In the genomic region with DNA sequence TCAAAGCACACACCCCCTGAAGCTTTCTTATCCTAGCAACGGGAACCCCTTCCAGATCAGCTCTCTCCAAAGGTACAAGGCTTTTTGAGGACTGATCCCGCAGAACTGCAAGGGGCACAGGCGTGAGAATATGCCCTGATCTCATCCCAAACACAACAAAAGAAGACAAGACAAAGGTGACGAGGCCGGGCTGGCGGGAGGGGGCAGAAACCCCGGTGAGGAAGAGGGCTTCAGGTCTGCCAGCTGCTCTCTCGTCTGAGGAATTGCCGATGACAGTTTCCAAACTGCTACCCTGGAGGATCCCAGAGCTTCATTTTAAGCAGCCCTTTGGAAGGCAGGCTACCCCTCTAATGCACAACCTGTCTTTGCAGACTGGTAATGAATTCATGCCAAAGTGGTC, we compare ENCODE assay signal across 8 cellular contexts. TPM values are rescaled to one million over a fixed set of nuclear protein-coding genes. Genes with fewer than 3 reads are reported as not detected.
DNase-seq lines count a peak whose midpoint lies in the region; ATAC-seq, FAIRE-seq and TF ChIP-seq lines count a peak whose summit lies in the region.

No MANE protein-coding gene starts in this region.

- no peaks in the 10 kb centered on the region for H3K27me3 Mint-ChIP-seq in T-cell

- no peaks in the 10 kb centered on the region for H3K9me3 Mint-ChIP-seq in T-cell

- H3K27ac Mint-ChIP-seq in T-cell = peak overlapping the region; percentile 96

- H3K4me1 Mint-ChIP-seq in T-cell = peaks cover 42 to 51% (median 45%) of the 10 kb centered on the region in 3 donors

- POLR2A ChIA-PET in T-cell (lab: Charles Lee) = interaction anchor here (0.6 kb wide), 2 partner anchors 34 to 43 kb away, joined by 3 read pairs; partner anchors contain the start of gene NAA10 (in 1 of the 2)

- H3K36me3 ChIP-seq in H7 (replicated peaks; ENCODE audit: control insufficient read depth, insufficient read depth, low read length) (peaks cover 3% of the 10 kb centered on the region), skeletal muscle tissue (ENCODE audit: control insufficient read depth in 3 of 3, insufficient read depth in 3 of 3, low read length in 3 of 3) (peaks cover 0 to 7% (median 2%) of the 10 kb centered on the region in 3 donors)

- H3K4me1 ChIP-seq in skeletal muscle tissue (ENCODE audit: control insufficient read depth in 3 of 3, insufficient read depth in 3 of 3, low read length in 3 of 3) = peaks cover 52 to 66% (median 54%) of the 10 kb centered on the region in 3 donors

- no peak for FAIRE-seq in D721Med (lab: Jason Lieb, UNC)

- peak overlapping the region; percentile 83 for H3K27ac ChIP-seq in skeletal muscle tissue (ENCODE audit: low read depth, low read length)

- no peaks in the 10 kb centered on the region for H3K36me3 Mint-ChIP-seq in T-cell

- ATAC-seq in T-cell (replicated peaks in 1 of 4) (no peak), GM21526 (IDR thresholded peaks at IDR 0.05; ENCODE audit: low FRiP score, unreplicated experiment) (no peak)

- H3K4me3 ChIP-seq in H7 (ENCODE audit: insufficient read depth, low read depth, low read length) (0 out of 2 replicates have a peak overlapping the region, but pooled peaks have one; percentile 0), fibroblast of mammary gland (ENCODE audit: control insufficient read depth, low read depth, low read length) (peak overlapping the region; percentile 95), skeletal muscle tissue (ENCODE audit: low read length in 3 of 3) (peak overlapping the region; percentile 61 to 93 (median 88))

- DNase-seq in H7 (no peak), T-cell (no peak), fibroblast of mammary gland (ENCODE audit: low read depth) (no peak), D721Med (ENCODE audit: insufficient read length, low spot score) (no peak), hypothalamus (lab: John Stamatoyannopoulos, UW) (no peak)
- no peak for DNase-seq in activated CD4-positive, alpha-beta T cell treated with anti-CD3 and anti-CD28 coated beads, Interleukin-2, amount 50 U/mL, for 1 hour

- no peaks in the 10 kb centered on the region for H3K9me3 ChIP-seq in skeletal muscle tissue (ENCODE audit: control insufficient read depth in 3 of 3, low read length in 3 of 3)

- H3K27me3 ChIP-seq in H7 (ENCODE audit: control insufficient read depth, insufficient read depth, low read length) (no peaks in the 10 kb centered on the region), skeletal muscle tissue (ENCODE audit: control insufficient read depth in 3 of 3, insufficient read depth in 3 of 3, low read length in 3 of 3) (no peaks in the 10 kb centered on the region)

- H3K4me3 Mint-ChIP-seq in T-cell = peak overlapping the region; percentile 88 to 100 (median 100)

- CTCF ChIA-PET in T-cell (lab: Charles Lee) = interaction anchor here (0.6 to 1.7 kb wide), 6 partner anchors 13 to 113 kb away, joined by 4 to 9 read pairs (median 5); no protein-coding TSS in a partner anchor

- H3K9ac ChIP-seq in skeletal muscle tissue (ENCODE audit: low read depth in 1 of 3, low read length in 3 of 3) = peak overlapping the region; percentile 70 to 81 (median 73)

- TF ChIP-seq CTCF in fibroblast of mammary gland (conservative IDR thresholded peaks at IDR 0.05; ENCODE audit: control insufficient read depth, insufficient read depth, low read depth, low read length) (no peak), D721Med (IDR thresholded peaks at IDR 0.05; ENCODE audit: insufficient read depth, missing control alignments) (no peak)

RNA-seq across cellular contexts. Expression of gene HCFC1, which starts 3.4 kb away (rescaled TPM):
- total RNA-seq in H7 (2014; rRNA removed; shearing (Covaris generic)) = 64.9 and 70.0 TPM in 2 replicates
- total RNA-seq in T-cell = 10 to 100 TPM; 67.1 to 73.4 (median 69.2) TPM
- total RNA-seq in skeletal muscle tissue = 9.4 TPM

RNA-seq across cellular contexts. Expression of gene TMEM187, which starts 4.3 kb away (rescaled TPM):
- total RNA-seq in H7 (2014; rRNA removed; shearing (Covaris generic)) = 8.8 and 9.5 TPM in 2 replicates
- total RNA-seq in T-cell (10 to 100 TPM in 3 of 5 donors, 1 to 10 TPM in 2; 4.0 to 16.9 (median 14.1) TPM), skeletal muscle tissue (2.1 TPM)

RNA-seq across cellular contexts. Expression of gene RENBP, which starts 23.8 kb away (rescaled TPM):
- total RNA-seq in H7 (2014; rRNA removed; shearing (Covaris generic)) = 17.9 and 18.3 TPM in 2 replicates
- total RNA-seq in T-cell (10 to 100 TPM; 10.2 to 23.5 (median 19.5) TPM), skeletal muscle tissue (5.7 TPM)

RNA-seq across cellular contexts. Expression of gene NAA10, which starts 33.4 kb away (rescaled TPM):
- total RNA-seq in H7 (2014; rRNA removed; shearing (Covaris generic)) = 86.7 and 97.4 TPM in 2 replicates
- total RNA-seq in T-cell = 10 to 100 TPM; 53.3 to 98.2 (median 80.0) TPM
- total RNA-seq in skeletal muscle tissue = 13.6 TPM

RNA-seq across cellular contexts. Expression of gene ARHGAP4, which starts 42.2 kb away (rescaled TPM):
- 39.4 and 51.3 TPM in 2 replicates for total RNA-seq in H7 (2014; rRNA removed; shearing (Covaris generic))
- 100 to 1,000 TPM; 420 to 485 (median 468) TPM for total RNA-seq in T-cell
- 25.1 TPM for total RNA-seq in skeletal muscle tissue

Comparison
In these comparisons a context has a peak if more than half of its experiments do, and no peak if none do; other contexts are left out.
1. H3K4me3 ChIP-seq: peak in every context shown above with its lines; median percentile 95 in fibroblast of mammary gland; 88 in skeletal muscle tissue; 0 in H7.